10 cellular contexts compared by ENCODE assay signal in genomic region chr6:110185879-110186278, GRCh38. TPM values are rescaled to one million over a fixed set of nuclear protein-coding genes. Genes with fewer than 3 reads are reported as not detected.
DNase-seq lines count a peak whose midpoint lies in the region; ATAC-seq and TF ChIP-seq lines count a peak whose summit lies in the region.
"Had no signal": no experiment of that assay in that cellular context is flagged by ENCODE, and none has a peak within 500 bp of the region (broad histone marks: within the 10 kb centered on the region; RNA-seq: fewer than 3 reads in every experiment).

No MANE protein-coding gene starts in this region.

- no peak for DNase-seq in naive B cell
- no peak for DNase-seq in transverse colon
- DNase-seq in H4 (ENCODE audit: low spot score): no peak
- DNase-seq in NCI-H2227 (lab: John Stamatoyannopoulos, UW; ENCODE audit: unreplicated experiment): no peak
- DNase-seq: gastrocnemius medialis, NCI-H1092 had no signal

- TF ChIP-seq CTCF in transverse colon (IDR thresholded peaks at IDR 0.05): no peak

- no peaks in the 10 kb centered on the region for H3K9me3 ChIP-seq in transverse colon
- H3K9me3 ChIP-seq: ascending aorta, gastrocnemius medialis had no signal

- H3K4me3 Mint-ChIP-seq in naive B cell: peak overlapping the region in 7 of 8 donors; percentile 46 to 82 (median 52)

- H3K9me3 Mint-ChIP-seq in naive B cell: no peaks in the 10 kb centered on the region

- 72 to 96% methylated on average over 2 to 3 of the region's 3 CpGs for WGBS in transverse colon (ENCODE audit: low coverage in 1 of 2), 2 donors

- TF ChIP-seq POLR2A in transverse colon (IDR thresholded peaks at IDR 0.05): no peak

- peaks cover 10 to 44% (median 22%) of the 10 kb centered on the region in 4 donors for H3K4me1 ChIP-seq in transverse colon

- no peaks in the 10 kb centered on the region for H3K36me3 ChIP-seq in transverse colon
- H3K36me3 ChIP-seq: ascending aorta, gastrocnemius medialis had no signal

- peaks cover 0 to 8% of the 10 kb centered on the region in 2 donors for H3K36me3 Mint-ChIP-seq in naive B cell

- peak; percentile 53 for ATAC-seq in GM18858 (IDR thresholded peaks at IDR 0.05; ENCODE audit: unreplicated experiment)
- ATAC-seq in GM21529 (IDR thresholded peaks at IDR 0.05; ENCODE audit: unreplicated experiment): peak; percentile 58
- peak; percentile 51 for ATAC-seq in HG03460 (IDR thresholded peaks at IDR 0.05; ENCODE audit: unreplicated experiment)
- ATAC-seq in naive B cell (ENCODE audit: low read depth in 2 of 2): no peak
- ATAC-seq: gastrocnemius medialis had no signal

- no peak overlapping the region for H3K4me3 ChIP-seq in transverse colon
- H3K4me3 ChIP-seq: ascending aorta, gastrocnemius medialis had no signal

- intact Hi-C loops in transverse colon (cut with DNase I; ENCODE audit: low total_unique reads): no loop called here

- in situ Hi-C loops in transverse colon (cut with MboI; ENCODE audit: low pct_ligation_motif_present in 1 of 4, low pct_unique_long_range_greater_than_20kb in 1 of 4, low sequenced_read_pairs in 3 of 4): no loop called here

- peak overlapping the region; percentile 2 to 90 (median 52) for H3K27ac Mint-ChIP-seq in naive B cell

- H3K27ac ChIP-seq in transverse colon: no peak overlapping the region
- H3K27ac ChIP-seq: ascending aorta, gastrocnemius medialis had no signal

- no peak for TF ChIP-seq EP300 in transverse colon (IDR thresholded peaks at IDR 0.05; ENCODE audit: low read depth)

- H3K27me3 Mint-ChIP-seq in naive B cell: no peaks in the 10 kb centered on the region

- no peaks in the 10 kb centered on the region for H3K27me3 ChIP-seq in transverse colon
- H3K27me3 ChIP-seq: ascending aorta, gastrocnemius medialis had no signal

- peaks cover 7 to 25% (median 11%) of the 10 kb centered on the region in 3 donors for H3K4me1 Mint-ChIP-seq in naive B cell

RNA-seq across cellular contexts. Expression of gene CDC40, which starts 5.7 kb away (rescaled TPM):
- 10 to 100 TPM; 36.8 to 56.8 (median 48.8) TPM for polyA plus RNA-seq in naive B cell (ENCODE audit: low read depth in 6 of 6)
- total RNA-seq in transverse colon: 10 to 100 TPM in 3 of 4 donors, 1 to 10 TPM in 1; 5.4 to 19.8 (median 17.0) TPM
- total RNA-seq in H4 (2014; rRNA removed; shearing (Covaris generic)): 12.9 and 17.2 TPM in 2 replicates

RNA-seq across cellular contexts. Expression of gene WASF1, which starts 6.4 kb away (rescaled TPM):
- polyA plus RNA-seq in naive B cell (ENCODE audit: low read depth in 6 of 6): 10 to 100 TPM in 3 of 6 donors, 1 to 10 TPM in 3; 6.9 to 21.6 (median 11.2) TPM
- total RNA-seq in transverse colon: 1 to 10 TPM; 1.9 to 7.1 (median 5.9) TPM
- total RNA-seq in H4 (2014; rRNA removed; shearing (Covaris generic)): 12.9 and 15.1 TPM in 2 replicates

Comparison
In these comparisons a context has a peak if more than half of its experiments do, and no peak if none do; other contexts are left out.
1. ATAC-seq: peak in GM18858 (single experiment), GM21529 (single experiment) and HG03460 (single experiment); none in naive B cell (0 of 2).